ENCODE assay signal across 27 cellular contexts in the genomic region with DNA sequence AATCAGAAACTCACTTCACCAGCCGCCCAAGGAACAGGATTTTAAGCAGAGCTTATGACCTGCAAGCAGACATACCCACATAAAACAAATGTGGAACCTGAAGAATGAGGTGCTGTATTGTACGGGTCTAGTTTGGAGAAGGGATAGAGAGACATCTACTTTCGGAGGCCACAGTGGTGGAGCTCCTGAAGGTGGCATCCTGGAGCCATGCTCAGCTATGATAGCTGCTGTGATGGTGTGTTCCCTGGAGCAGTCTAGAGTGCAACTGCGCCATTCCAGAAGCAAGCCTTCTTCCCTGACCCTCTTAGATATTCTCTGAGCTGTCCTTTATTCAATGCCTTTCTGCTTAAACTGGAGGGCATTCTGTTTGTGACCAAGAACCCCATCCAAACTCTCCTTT.
"Had no signal": no experiment of that assay in that cellular context is flagged by ENCODE, and none has a peak within 500 bp of the region (broad histone marks: within the 10 kb centered on the region; RNA-seq: fewer than 3 reads in every experiment).

No MANE protein-coding gene starts in this region.

- H3K9me3 Mint-ChIP-seq: activated CD8-positive, alpha-beta T cell treated with anti-CD3 and anti-CD28 coated beads for 36 hours; activated naive CD4-positive, alpha-beta T cell treated with anti-CD3 and anti-CD28 coated beads, Interleukin-2, amount 50 U/mL, for 72 hours; activated T-cell treated with anti-CD3 and anti-CD28 coated beads, Interleukin-2, amount 50 U/mL, for 4 hours; activated T-helper 17 cell treated with anti-CD3 and anti-CD28 coated beads, Interleukin-2, amount 50 U/mL, for 72 hours; central memory CD8-positive, alpha-beta T cell; natural killer cell treated with Interleukin-12 subunit alpha and Interleukin-12 subunit beta and Interleukin-15 and Interleukin-18, amount 100 ng/mL, for 72 hours; stimulated activated naive B cell treated with anti-CD40 and anti-IgM and Interleukin-4, amounts not matched to agents 10 μg/mL and 1 μg/mL and 100 μg/mL, for 72 hours; WTC11 had no signal

- DNase-seq: activated CD4-positive, alpha-beta T cell treated with anti-CD3 and anti-CD28 coated beads for 1 hour; activated CD4-positive, alpha-beta T cell treated with anti-CD3 and anti-CD28 coated beads, Interleukin-2, amount 50 U/mL, for 1 hour; activated CD8-positive, alpha-beta T cell treated with anti-CD3 and anti-CD28 coated beads for 36 hours; activated gamma-delta T cell treated with Interleukin-2 at 50 U/mL for 16 hours; activated T-cell treated with anti-CD3 and anti-CD28 coated beads, Interleukin-2, amount 50 U/mL, for 4 hours; dermis blood vessel endothelial cell; effector CD4-positive, alpha-beta T cell; gastrocnemius medialis; islet precursor cell; left ventricle myocardium inferior; mucosa of descending colon; stimulated activated CD4-positive, alpha-beta T cell treated with anti-CD3 and anti-CD28 coated beads, Interleukin-15, amount 100 ng/mL, for 24 hours; stimulated activated CD4-positive, alpha-beta T cell treated with anti-CD3 and anti-CD28 coated beads, Interleukin-2, amount 100 ng/mL, for 24 hours; stimulated activated naive B cell treated with anti-CD40 and anti-IgM and Interleukin-4, amounts not matched to agents 10 μg/mL and 1 μg/mL and 100 μg/mL, for 72 hours; stomach; T-helper 9 cell; thyroid gland; upper lobe of right lung had no signal

- H3K4me1 ChIP-seq: breast epithelium, gastrocnemius medialis, left ventricle myocardium inferior, right atrium auricular region, stomach, upper lobe of right lung had no signal

- H3K27ac ChIP-seq: breast epithelium, gastrocnemius medialis, hepatocyte, left ventricle myocardium inferior, right atrium auricular region, stomach, thyroid gland, upper lobe of right lung had no signal

- H3K4me1 Mint-ChIP-seq: activated T-helper 17 cell treated with anti-CD3 and anti-CD28 coated beads, Interleukin-2, amount 50 U/mL, for 72 hours; central memory CD8-positive, alpha-beta T cell; stimulated activated naive B cell treated with anti-CD40 and anti-IgM and Interleukin-4, amounts not matched to agents 10 μg/mL and 1 μg/mL and 100 μg/mL, for 72 hours had no signal

- H3K27me3 ChIP-seq: breast epithelium, gastrocnemius medialis, right atrium auricular region, thyroid gland had no signal

- H3K4me2 ChIP-seq: hepatocyte had no signal

- H2AFZ ChIP-seq: hepatocyte had no signal

- ATAC-seq: activated CD8-positive, alpha-beta T cell treated with anti-CD3 and anti-CD28 coated beads for 36 hours; activated naive CD4-positive, alpha-beta T cell treated with anti-CD3 and anti-CD28 coated beads, Interleukin-2, amount 50 U/mL, for 72 hours; activated T-cell treated with anti-CD3 and anti-CD28 coated beads, Interleukin-2, amount 50 U/mL, for 4 hours; activated T-helper 17 cell treated with anti-CD3 and anti-CD28 coated beads, Interleukin-2, amount 50 U/mL, for 72 hours; gastrocnemius medialis; mucosa of descending colon; natural killer cell treated with Interleukin-12 subunit alpha and Interleukin-12 subunit beta and Interleukin-15 and Interleukin-18, amount 100 ng/mL, for 72 hours; stimulated activated naive B cell treated with anti-CD40 and anti-IgM and Interleukin-4, amounts not matched to agents 10 μg/mL and 1 μg/mL and 100 μg/mL, for 72 hours; upper lobe of right lung; WTC11 had no signal

- H3K27ac Mint-ChIP-seq: activated CD8-positive, alpha-beta T cell treated with anti-CD3 and anti-CD28 coated beads for 36 hours; activated naive CD4-positive, alpha-beta T cell treated with anti-CD3 and anti-CD28 coated beads, Interleukin-2, amount 50 U/mL, for 72 hours; activated T-helper 17 cell treated with anti-CD3 and anti-CD28 coated beads, Interleukin-2, amount 50 U/mL, for 72 hours; natural killer cell treated with Interleukin-12 subunit alpha and Interleukin-12 subunit beta and Interleukin-15 and Interleukin-18, amount 100 ng/mL, for 72 hours; stimulated activated naive B cell treated with anti-CD40 and anti-IgM and Interleukin-4, amounts not matched to agents 10 μg/mL and 1 μg/mL and 100 μg/mL, for 72 hours had no signal

- H3K36me3 Mint-ChIP-seq: activated naive CD4-positive, alpha-beta T cell treated with anti-CD3 and anti-CD28 coated beads, Interleukin-2, amount 50 U/mL, for 72 hours; natural killer cell treated with Interleukin-12 subunit alpha and Interleukin-12 subunit beta and Interleukin-15 and Interleukin-18, amount 100 ng/mL, for 72 hours; stimulated activated naive B cell treated with anti-CD40 and anti-IgM and Interleukin-4, amounts not matched to agents 10 μg/mL and 1 μg/mL and 100 μg/mL, for 72 hours; WTC11 had no signal

- H3K36me3 ChIP-seq: breast epithelium, gastrocnemius medialis, left ventricle myocardium inferior, right atrium auricular region, stomach, thyroid gland, upper lobe of right lung had no signal

- H3K79me2 ChIP-seq: hepatocyte had no signal

- H3K4me3 ChIP-seq: breast epithelium, gastrocnemius medialis, hepatocyte, left ventricle myocardium inferior, lung, mucosa of descending colon, right atrium auricular region, stomach, thyroid gland, upper lobe of right lung had no signal

- H3K4me3 Mint-ChIP-seq: activated CD8-positive, alpha-beta T cell treated with anti-CD3 and anti-CD28 coated beads for 36 hours; activated T-cell treated with anti-CD3 and anti-CD28 coated beads, Interleukin-2, amount 50 U/mL, for 4 hours; activated T-helper 17 cell treated with anti-CD3 and anti-CD28 coated beads, Interleukin-2, amount 50 U/mL, for 72 hours; central memory CD8-positive, alpha-beta T cell; natural killer cell treated with Interleukin-12 subunit alpha and Interleukin-12 subunit beta and Interleukin-15 and Interleukin-18, amount 100 ng/mL, for 72 hours; stimulated activated naive B cell treated with anti-CD40 and anti-IgM and Interleukin-4, amounts not matched to agents 10 μg/mL and 1 μg/mL and 100 μg/mL, for 72 hours; WTC11 had no signal

- H3K27me3 Mint-ChIP-seq: activated CD8-positive, alpha-beta T cell treated with anti-CD3 and anti-CD28 coated beads for 36 hours; activated T-helper 17 cell treated with anti-CD3 and anti-CD28 coated beads, Interleukin-2, amount 50 U/mL, for 72 hours; central memory CD8-positive, alpha-beta T cell had no signal

- H3K9me3 ChIP-seq: breast epithelium, gastrocnemius medialis, left ventricle myocardium inferior, mucosa of descending colon, right atrium auricular region, stomach, thyroid gland, upper lobe of right lung had no signal
